Comparison of ENCODE assay signal across 9 cellular contexts in the genomic region with DNA sequence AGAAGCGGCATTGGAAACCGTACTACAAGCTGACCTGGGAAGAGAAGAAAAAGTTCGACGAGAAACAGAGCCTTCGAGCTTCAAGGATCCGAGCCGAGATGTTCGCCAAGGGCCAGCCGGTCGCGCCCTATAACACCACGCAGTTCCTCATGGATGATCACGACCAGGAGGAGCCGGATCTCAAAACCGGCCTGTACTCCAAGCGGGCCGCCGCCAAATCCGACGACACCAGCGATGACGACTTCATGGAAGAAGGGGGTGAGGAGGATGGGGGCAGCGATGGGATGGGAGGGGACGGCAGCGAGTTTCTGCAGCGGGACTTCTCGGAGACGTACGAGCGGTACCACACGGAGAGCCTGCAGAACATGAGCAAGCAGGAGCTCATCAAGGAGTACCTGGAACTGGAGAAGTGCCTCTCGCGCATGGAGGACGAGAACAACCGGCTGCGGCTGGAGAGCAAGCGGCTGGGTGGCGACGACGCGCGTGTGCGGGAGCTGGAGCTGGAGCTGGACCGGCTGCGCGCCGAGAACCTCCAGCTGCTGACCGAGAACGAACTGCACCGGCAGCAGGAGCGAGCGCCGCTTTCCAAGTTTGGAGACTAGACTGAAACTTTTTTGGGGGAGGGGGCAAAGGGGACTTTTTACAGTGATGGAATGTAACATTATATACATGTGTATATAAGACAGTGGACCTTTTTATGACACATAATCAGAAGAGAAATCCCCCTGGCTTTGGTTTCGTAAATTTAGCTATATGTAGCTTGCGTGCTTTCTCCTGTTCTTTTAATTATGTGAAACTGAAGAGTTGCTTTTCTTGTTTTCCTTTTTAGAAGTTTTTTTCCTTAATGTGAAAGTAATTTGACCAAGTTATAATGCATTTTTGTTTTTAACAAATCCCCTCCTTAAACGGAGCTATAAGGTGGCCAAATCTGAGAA. TPM values are rescaled to one million over a fixed set of nuclear protein-coding genes. Genes with fewer than 3 reads are reported as not detected.
DNase-seq lines count a peak whose midpoint lies in the region; ATAC-seq, FAIRE-seq and TF ChIP-seq lines count a peak whose summit lies in the region.
"Had no signal": no experiment of that assay in that cellular context is flagged by ENCODE, and none has a peak within 500 bp of the region (broad histone marks: within the 10 kb centered on the region; RNA-seq: fewer than 3 reads in every experiment).

No MANE protein-coding gene starts in this region.

- peak overlapping the region; percentile 90 for H3K4me2 ChIP-seq in keratinocyte (ENCODE audit: control insufficient read depth, extremely low read depth, insufficient read depth, low read depth, low read length)

- TF ChIP-seq CTCF in Calu3 (IDR thresholded peaks at IDR 0.05; ENCODE audit: unreplicated experiment): no peak
- TF ChIP-seq CTCF in keratinocyte (optimal IDR thresholded peaks at IDR 0.05 in 1 of 3, IDR thresholded peaks at IDR 0.05 in 1 of 3, conservative IDR thresholded peaks at IDR 0.05 in 1 of 3; ENCODE audit: extremely low read depth in 1 of 3, insufficient read depth in 2 of 3, low read length in 3 of 3): no peak

- H3K27ac ChIP-seq in HUES48 (ENCODE audit: low read depth, low read length): peak overlapping the region; percentile 76
- peak overlapping the region; percentile 82 for H3K27ac ChIP-seq in keratinocyte (ENCODE audit: control insufficient read depth, insufficient read depth, low read length)
- peak overlapping the region; percentile 90 to 95 for H3K27ac ChIP-seq in small intestine (ENCODE audit: low read depth in 1 of 2, low read length in 1 of 2)

- H3K27me3 ChIP-seq in HUES48 (ENCODE audit: control insufficient read depth, insufficient read depth, low read length): no peaks in the 10 kb centered on the region
- no peaks in the 10 kb centered on the region for H3K27me3 ChIP-seq in keratinocyte (ENCODE audit: control insufficient read depth, extremely low read depth, insufficient read depth, low read length)
- H3K27me3 ChIP-seq in small intestine (ENCODE audit: control insufficient read depth in 2 of 2, insufficient read depth in 2 of 2, low read length in 2 of 2): no peaks in the 10 kb centered on the region

- H4K20me1 ChIP-seq in keratinocyte (ENCODE audit: control insufficient read depth, extremely low read depth, insufficient read depth, low read length): peaks cover 10% of the 10 kb centered on the region

- intact Hi-C loops in Calu3 (cut with micrococcal nuclease; ENCODE audit: unreplicated experiment): loop anchor here (1.0 to 10.0 kb wide), 2 partner anchors 43 to 235 kb away; no protein-coding TSS in a partner anchor

- H2AFZ ChIP-seq in keratinocyte (ENCODE audit: control insufficient read depth, low read length): no peak overlapping the region

- H3K9me3 ChIP-seq in HUES48 (ENCODE audit: control insufficient read depth, insufficient read depth, low read length): no peaks in the 10 kb centered on the region
- no peaks in the 10 kb centered on the region for H3K9me3 ChIP-seq in keratinocyte (ENCODE audit: control insufficient read depth, low read depth, low read length)
- H3K9me3 ChIP-seq in small intestine (ENCODE audit: control insufficient read depth, low read depth): no peaks in the 10 kb centered on the region

- H3K4me3 Mint-ChIP-seq in Calu3 (ENCODE audit: low read depth, unreplicated experiment): peak overlapping the region; percentile 98
- peak overlapping the region; percentile 93 to 100 (median 97) for H3K4me3 Mint-ChIP-seq in T-cell

- peak; percentile 58 for DNase-seq in Calu3
- peak in 11 of 34 experiments; percentile 15 to 42 (median 31) for DNase-seq in T-cell
- DNase-seq in central memory CD4-positive, alpha-beta T cell: peak; percentile 30
- DNase-seq in keratinocyte (ENCODE audit: low read depth, low spot score): no peak
- peak; percentile 77 for DNase-seq in small intestine
- no peak for DNase-seq in germinal center (ENCODE audit: low spot score)

- 1% methylated on average over 56 of the region's 56 CpGs for WGBS in small intestine, 3 donors

- no TSS peak for BruUV-seq in Calu3 (replicated peaks; lab: Mats Ljungman, UMichigan)

- POLR2A ChIA-PET in T-cell (lab: Charles Lee): interaction anchor here (0.6 to 4.3 kb wide), 6 partner anchors 9 to 66 kb away, joined by 3 to 45 read pairs (median 7); partner anchors contain the start of genes ACBD4 (in 1 of the 2) and HEXIM2 (in 1 of the 2)

- H3K27ac Mint-ChIP-seq in Calu3 (ENCODE audit: unreplicated experiment) (peak overlapping the region; percentile 100), T-cell (peak overlapping the region; percentile 99 to 100)

- H3K9ac ChIP-seq in HUES48 (ENCODE audit: low read depth, low read length) (peak overlapping the region; percentile 50), keratinocyte (ENCODE audit: control insufficient read depth, extremely low read depth, insufficient read depth, low read length) (peak overlapping the region; percentile 94)

- H3K9me3 Mint-ChIP-seq in Calu3 (ENCODE audit: low read depth, unreplicated experiment): no peaks in the 10 kb centered on the region
- no peaks in the 10 kb centered on the region for H3K9me3 Mint-ChIP-seq in T-cell

- H3K27me3 Mint-ChIP-seq in Calu3 (ENCODE audit: unreplicated experiment): peaks cover 14% of the 10 kb centered on the region
- H3K27me3 Mint-ChIP-seq in T-cell: peaks cover 0 to 2% of the 10 kb centered on the region in 2 donors

- peak overlapping the region; percentile 96 for H3K4me3 ChIP-seq in HUES48 (ENCODE audit: low read depth, low read length)
- H3K4me3 ChIP-seq in keratinocyte (ENCODE audit: control insufficient read depth in 2 of 3, extremely low read depth in 1 of 3, insufficient read depth in 2 of 3, low read depth in 1 of 3, low read length in 3 of 3): peak overlapping the region; percentile 70 to 94 (median 92)
- H3K4me3 ChIP-seq in small intestine (ENCODE audit: low read depth in 1 of 2, low read length in 2 of 2): peak overlapping the region; percentile 75 to 85

- ATAC-seq in T-cell (replicated peaks in 1 of 4) (no peak), GM21619 (IDR thresholded peaks at IDR 0.05; ENCODE audit: unreplicated experiment) (no peak)

- H3K4me1 Mint-ChIP-seq in Calu3 (ENCODE audit: low read depth, unreplicated experiment) (peaks cover 39% of the 10 kb centered on the region), T-cell (peaks cover 49 to 58% (median 55%) of the 10 kb centered on the region in 3 donors)

- no peaks in the 10 kb centered on the region for H3K9me1 ChIP-seq in keratinocyte (ENCODE audit: control insufficient read depth, extremely low read depth, insufficient read depth, low read length)

- FAIRE-seq in keratinocyte (lab: Jason Lieb, UNC) (no peak), small intestine (lab: Jason Lieb, UNC) (no peak)
- FAIRE-seq: TTC549 had no signal

- H3K36me3 ChIP-seq in HUES48 (ENCODE audit: control insufficient read depth, insufficient read depth, low read length): no peaks in the 10 kb centered on the region
- H3K36me3 ChIP-seq in keratinocyte (ENCODE audit: control insufficient read depth in 2 of 2, extremely low read depth in 1 of 2, insufficient read depth in 2 of 2, low read length in 2 of 2): no peaks in the 10 kb centered on the region
- no peaks in the 10 kb centered on the region for H3K36me3 ChIP-seq in small intestine (ENCODE audit: control insufficient read depth in 2 of 2, insufficient read depth in 2 of 2, low read length in 2 of 2)

- peaks cover 81% of the 10 kb centered on the region for H3K36me3 Mint-ChIP-seq in Calu3 (ENCODE audit: insufficient read depth, unreplicated experiment)
- H3K36me3 Mint-ChIP-seq in T-cell: no peaks in the 10 kb centered on the region

- dilution Hi-C loops in keratinocyte (cut with MboI; ENCODE audit: extremely low pct_ligation_motif_present, low sequenced_read_pairs): no loop called here

- peaks cover 14% of the 10 kb centered on the region for H3K4me1 ChIP-seq in HUES48 (ENCODE audit: control insufficient read depth, insufficient read depth, low read length)
- H3K4me1 ChIP-seq in keratinocyte (ENCODE audit: control insufficient read depth, extremely low read depth, insufficient read depth, low read length): peaks cover 27% of the 10 kb centered on the region
- H3K4me1 ChIP-seq in small intestine (ENCODE audit: control insufficient read depth in 2 of 2, insufficient read depth in 1 of 2, low read depth in 1 of 2, low read length in 1 of 2): peaks cover 3 to 10% of the 10 kb centered on the region in 2 donors

- CTCF ChIA-PET in Calu3 (lab: Charles Lee): interaction anchor here (0.5 to 7.8 kb wide), 18 partner anchors 10 to 169 kb away, joined by 3 to 253 read pairs (median 10); partner anchors contain the start of genes ACBD4, HEXIM2 and MAP3K14
- CTCF ChIA-PET in T-cell (lab: Charles Lee): interaction anchor here (0.6 to 7.3 kb wide), 17 partner anchors 11 to 237 kb away, joined by 3 to 277 read pairs (median 4); partner anchors contain the start of genes ACBD4 (in 2 of the 2), HEXIM2 (in 1 of the 2) and MAP3K14 (in 1 of the 2)

- H3K79me2 ChIP-seq in keratinocyte (ENCODE audit: control insufficient read depth, insufficient read depth, low read length): peaks cover 35% of the 10 kb centered on the region

RNA-seq across cellular contexts. Expression of gene HEXIM1, which starts 1.7 kb away (rescaled TPM):
- total RNA-seq in Calu3 (2022) (57.2 and 64.7 TPM in 2 replicates), T-cell (10 to 100 TPM; 32.3 to 55.9 (median 34.5) TPM)
- polyA plus RNA-seq in keratinocyte (15.3 to 22.2 TPM (median 19.9 TPM) in 3 replicates), small intestine (10 to 100 TPM; 17.5 to 51.7 (median 46.5) TPM)
- polyA plus RNA-seq in keratinocyte (2011; ENCODE audit: low read depth): 17.4 TPM
- 13.2 and 16.9 TPM in 2 replicates for polyA plus RNA-seq in keratinocyte (2011; cell fraction: cytosol; rRNA removed)
- polyA plus RNA-seq in keratinocyte (2011; cell fraction: nucleus; rRNA removed): 55.2 and 57.6 TPM in 2 replicates
- polyA plus RNA-seq in keratinocyte (2012; ENCODE audit: low replicate concordance): 20.4 and 40.9 TPM in 2 replicates
- polyA minus RNA-seq in keratinocyte: 6.6 to 11.5 TPM (median 6.8 TPM) in 3 replicates
- polyA minus RNA-seq in keratinocyte (2011; cell fraction: cytosol; rRNA and poly(A)+ RNA removed): 13.8 TPM
- 12.7 and 19.0 TPM in 2 replicates for polyA minus RNA-seq in keratinocyte (2011; cell fraction: nucleus; rRNA and poly(A)+ RNA removed)

RNA-seq across cellular contexts. Expression of gene HEXIM2, which starts 11.7 kb away (rescaled TPM):
- total RNA-seq in Calu3 (2022) (16.3 and 17.1 TPM in 2 replicates), T-cell (1 to 10 TPM; 2.0 to 5.8 (median 3.3) TPM)
- polyA plus RNA-seq in keratinocyte (2.3 to 3.4 TPM (median 3.1 TPM) in 3 replicates), small intestine (10 to 100 TPM; 11.2 to 13.3 (median 13.0) TPM)
- 1.1 TPM for polyA plus RNA-seq in keratinocyte (2011; ENCODE audit: low read depth)
- 1.3 and 3.0 TPM in 2 replicates for polyA plus RNA-seq in keratinocyte (2011; cell fraction: cytosol; rRNA removed)
- 1.7 and 2.3 TPM in 2 replicates for polyA plus RNA-seq in keratinocyte (2011; cell fraction: nucleus; rRNA removed)
- 1.7 and 3.3 TPM in 2 replicates for polyA plus RNA-seq in keratinocyte (2012; ENCODE audit: low replicate concordance)
- 0.63 to 2.7 TPM (median 1.4 TPM) in 3 replicates for polyA minus RNA-seq in keratinocyte
- 2.1 TPM for polyA minus RNA-seq in keratinocyte (2011; cell fraction: cytosol; rRNA and poly(A)+ RNA removed)
- polyA minus RNA-seq in keratinocyte (2011; cell fraction: nucleus; rRNA and poly(A)+ RNA removed): 0.74 and 0.93 TPM in 2 replicates

RNA-seq across cellular contexts. Expression of gene ACBD4, which starts 14.4 kb away (rescaled TPM):
- total RNA-seq in Calu3 (2022): 21.8 and 23.2 TPM in 2 replicates
- 10 to 100 TPM; 28.4 to 48.5 (median 38.9) TPM for total RNA-seq in T-cell
- 2.6 to 4.4 TPM (median 2.8 TPM) in 3 replicates for polyA plus RNA-seq in keratinocyte
- polyA plus RNA-seq in keratinocyte (2011; ENCODE audit: low read depth): 4.6 TPM
- polyA plus RNA-seq in keratinocyte (2011; cell fraction: cytosol; rRNA removed): 1.8 and 2.8 TPM in 2 replicates
- polyA plus RNA-seq in keratinocyte (2011; cell fraction: nucleus; rRNA removed): 7.9 and 11.8 TPM in 2 replicates
- polyA plus RNA-seq in keratinocyte (2012; ENCODE audit: low replicate concordance): 3.5 and 7.2 TPM in 2 replicates
- polyA minus RNA-seq in keratinocyte: 1.3 to 3.9 TPM (median 3.9 TPM) in 3 replicates
- polyA minus RNA-seq in keratinocyte (2011; cell fraction: cytosol; rRNA and poly(A)+ RNA removed): 5.0 TPM
- polyA minus RNA-seq in keratinocyte (2011; cell fraction: nucleus; rRNA and poly(A)+ RNA removed): 3.8 and 7.3 TPM in 2 replicates
- 100 to 1,000 TPM in 2 of 3 donors, 10 to 100 TPM in 1; 21.1 to 184 (median 165) TPM for polyA plus RNA-seq in small intestine

RNA-seq across cellular contexts. Expression of gene PLCD3, which starts 17.6 kb away (rescaled TPM):
- 34.4 and 64.3 TPM in 2 replicates for total RNA-seq in Calu3 (2022)
- total RNA-seq in T-cell: 1 to 10 TPM; 3.1 to 9.9 (median 4.8) TPM
- 53.3 to 86.4 TPM (median 75.7 TPM) in 3 replicates for polyA plus RNA-seq in keratinocyte
- polyA plus RNA-seq in keratinocyte (2011; ENCODE audit: low read depth): 27.6 TPM
- polyA plus RNA-seq in keratinocyte (2011; cell fraction: cytosol; rRNA removed): 44.0 and 93.3 TPM in 2 replicates
- polyA plus RNA-seq in keratinocyte (2011; cell fraction: nucleus; rRNA removed): 46.4 and 64.5 TPM in 2 replicates
- polyA plus RNA-seq in keratinocyte (2012; ENCODE audit: low replicate concordance): 32.9 and 85.2 TPM in 2 replicates
- polyA minus RNA-seq in keratinocyte: 77.9 to 252 TPM (median 124 TPM) in 3 replicates
- polyA minus RNA-seq in keratinocyte (2011; cell fraction: cytosol; rRNA and poly(A)+ RNA removed): 136 TPM
- 45.5 and 47.5 TPM in 2 replicates for polyA minus RNA-seq in keratinocyte (2011; cell fraction: nucleus; rRNA and poly(A)+ RNA removed)
- polyA plus RNA-seq in small intestine: 10 to 100 TPM in 2 of 3 donors, 1 to 10 TPM in 1; 7.8 to 11.9 (median 10.5) TPM

Comparison
In these comparisons a context has a peak if more than half of its experiments do, and no peak if none do; other contexts are left out.
1. DNase-seq: peak in Calu3 (single experiment), central memory CD4-positive, alpha-beta T cell (single experiment) and small intestine (single experiment); none in keratinocyte (single experiment) and germinal center (single experiment).
2. Peak in every context shown above with its lines, with median percentiles within 50 percentile points of each other: H3K27ac ChIP-seq and H3K4me3 ChIP-seq.